34 cellular contexts compared by ENCODE assay signal in genomic region chr9:136936645-136937170, GRCh38. TPM values are rescaled to one million over a fixed set of nuclear protein-coding genes. Genes with fewer than 3 reads are reported as not detected.
DNase-seq lines count a peak whose midpoint lies in the region; ATAC-seq and TF ChIP-seq lines count a peak whose summit lies in the region.
"Had no signal": no experiment of that assay in that cellular context is flagged by ENCODE, and none has a peak within 500 bp of the region (broad histone marks: within the 10 kb centered on the region; RNA-seq: fewer than 3 reads in every experiment).

No MANE protein-coding gene starts in this region.

- no TSS peak for BruUV-seq in OCI-LY7 (replicated peaks; lab: Mats Ljungman, UMichigan)

- H3K36me3 ChIP-seq in GM23338 (ENCODE audit: insufficient read depth) (no peaks in the 10 kb centered on the region), OCI-LY7 (ENCODE audit: insufficient read depth, low read length) (peaks cover 66% of the 10 kb centered on the region)

- H3K4me3 Mint-ChIP-seq in GM23338 (no peak overlapping the region), nephron progenitor cell (no peak overlapping the region)
- H3K4me3 Mint-ChIP-seq: activated CD4-positive, alpha-beta T cell treated with anti-CD3 and anti-CD28 coated beads, Interleukin-2, amount 10 ng/mL, durations not matched to agents 7 days and 5 days; activated T-helper 17 cell treated with anti-CD3 and anti-CD28 coated beads, Interleukin-2, amount 50 U/mL, for 72 hours; dendritic cell treated with granulocyte-macrophage colony-stimulating factor and Interleukin-4, amounts not matched to agents 40 ng/mL and 50 ng/mL, for 4 days; endodermal cell; mesothelial cell of epicardium; naive thymus-derived CD8-positive, alpha-beta T cell had no signal

- H3K4me3 ChIP-seq in GM23338, result no peak overlapping the region
- H3K4me3 ChIP-seq in OCI-LY7 (ENCODE audit: low read depth, low read length, poor library complexity, severe bottlenecking), result no peak overlapping the region

- no peak overlapping the region for H2AFZ ChIP-seq in GM23338
- no peak overlapping the region for H2AFZ ChIP-seq in OCI-LY7 (ENCODE audit: low read length)

- intact Hi-C loops in OCI-LY7 (cut with micrococcal nuclease; ENCODE audit: unreplicated experiment), result no loop called here

- H3K27ac ChIP-seq in GM23338 (ENCODE audit: low read depth) (no peak overlapping the region), cingulate gyrus (ENCODE audit: low read depth, low read length) (peak overlapping the region; percentile 65), OCI-LY7 (ENCODE audit: low read depth, low read length, poor library complexity, severe bottlenecking) (no peak overlapping the region)
- H3K27ac ChIP-seq: C4-2B had no signal

- no peak for ATAC-seq in GM23338
- ATAC-seq in HG03175 (IDR thresholded peaks at IDR 0.05; ENCODE audit: unreplicated experiment), result no peak
- ATAC-seq in GM19324 (IDR thresholded peaks at IDR 0.05; ENCODE audit: low FRiP score, unreplicated experiment), result no peak
- ATAC-seq: activated naive CD4-positive, alpha-beta T cell treated with anti-CD3 and anti-CD28 coated beads, Interleukin-2, amount 50 U/mL, for 72 hours; activated T-helper 17 cell treated with anti-CD3 and anti-CD28 coated beads, Interleukin-2, amount 50 U/mL, for 72 hours; naive thymus-derived CD8-positive, alpha-beta T cell; Panc1 had no signal

- peak overlapping the region; percentile 80; the same call in 1 of the 2 replicates for H3K27ac Mint-ChIP-seq in GM23338
- H3K27ac Mint-ChIP-seq in nephron progenitor cell, result peak overlapping the region; percentile 81
- H3K27ac Mint-ChIP-seq: activated CD4-positive, alpha-beta T cell treated with anti-CD3 and anti-CD28 coated beads, Interleukin-2, amount 10 ng/mL, durations not matched to agents 7 days and 5 days; dendritic cell treated with granulocyte-macrophage colony-stimulating factor and Interleukin-4, amounts not matched to agents 40 ng/mL and 50 ng/mL, for 4 days; endodermal cell; mesothelial cell of epicardium had no signal

- H3K4me1 Mint-ChIP-seq in GM23338 (peaks cover 11% of the 10 kb centered on the region), nephron progenitor cell (no peaks in the 10 kb centered on the region)
- H3K4me1 Mint-ChIP-seq: endodermal cell, mesothelial cell of epicardium had no signal

- peaks cover 8% of the 10 kb centered on the region for H3K27me3 Mint-ChIP-seq in GM23338 (ENCODE audit: insufficient read depth, low read depth, poor library complexity)
- no peaks in the 10 kb centered on the region for H3K27me3 Mint-ChIP-seq in nephron progenitor cell (ENCODE audit: low read depth, poor library complexity)
- H3K27me3 Mint-ChIP-seq: activated CD4-positive, alpha-beta T cell treated with anti-CD3 and anti-CD28 coated beads, Interleukin-2, amount 10 ng/mL, durations not matched to agents 7 days and 5 days; activated T-helper 17 cell treated with anti-CD3 and anti-CD28 coated beads, Interleukin-2, amount 50 U/mL, for 72 hours; dendritic cell treated with granulocyte-macrophage colony-stimulating factor and Interleukin-4, amounts not matched to agents 40 ng/mL and 50 ng/mL, for 4 days; IgD-negative memory B cell; naive thymus-derived CD8-positive, alpha-beta T cell had no signal

- H3K79me2 ChIP-seq in GM23338 (replicated peaks; ENCODE audit: insufficient read depth) (0 out of 2 replicates have a peak, but pooled peaks cover 8% of the 10 kb centered on the region), OCI-LY7 (ENCODE audit: insufficient read depth, low read depth, low read length) (no peaks in the 10 kb centered on the region)

- no peaks in the 10 kb centered on the region for H3K27me3 ChIP-seq in GM23338 (ENCODE audit: insufficient read depth)

- no peaks in the 10 kb centered on the region for H3K9me3 ChIP-seq in OCI-LY7 (ENCODE audit: low read length)

- peaks cover 11% of the 10 kb centered on the region; the same call in 1 of the 2 replicates for H3F3A ChIP-seq in GM23338 (replicated peaks; ENCODE audit: low read depth)

- H3K4me1 ChIP-seq in GM23338 (ENCODE audit: insufficient read depth) (no peaks in the 10 kb centered on the region), OCI-LY7 (ENCODE audit: insufficient read depth, low read length, poor library complexity, severe bottlenecking) (peaks cover 13% of the 10 kb centered on the region)
- H3K4me1 ChIP-seq: Caco-2 had no signal

- CTCF ChIA-PET in OCI-LY7 (lab: Charles Lee; ENCODE audit: unreplicated experiment), result no interaction called here

- H4K20me1 ChIP-seq in GM23338 (replicated peaks; ENCODE audit: insufficient read depth) (peaks cover 12% of the 10 kb centered on the region), OCI-LY7 (ENCODE audit: insufficient read depth, low read length) (no peaks in the 10 kb centered on the region)

- DNase-seq in Ammon's horn (ENCODE audit: low spot score) (peak; percentile 27), GM23338 (ENCODE audit: low spot score) (no peak), nephron progenitor cell (no peak), OCI-LY7 (ENCODE audit: low spot score) (no peak)
- DNase-seq: activated CD4-positive, alpha-beta T cell treated with anti-CD3 and anti-CD28 coated beads, Interleukin-2, amount 10 ng/mL, durations not matched to agents 7 days and 5 days; Caco-2; central memory CD4-positive, alpha-beta T cell; DMS53; head of caudate nucleus; kidney glomerular epithelial cell; NCI-H1048; NCI-H2107; NCI-H345; NCI-H69; nucleus accumbens; SHP77 treated with DMSO at 0.1 percent for 48 hours; stimulated activated CD4-positive, alpha-beta T cell treated with anti-CD3 and anti-CD28 coated beads, Interleukin-4, amount 100 ng/mL, for 24 hours; SW 1271; T-helper 9 cell; trophoblast cell had no signal

- POLR2A ChIA-PET in OCI-LY7 (lab: Charles Lee), result no interaction called here

- H3K4me2 ChIP-seq in GM23338 (no peak overlapping the region), OCI-LY7 (ENCODE audit: low read length) (no peak overlapping the region)

- H3K36me3 Mint-ChIP-seq in GM23338 (ENCODE audit: low read depth) (peaks cover 54% of the 10 kb centered on the region), nephron progenitor cell (ENCODE audit: low read depth) (peaks cover 63% of the 10 kb centered on the region)

- TF ChIP-seq CTCF in GM23338 (conservative IDR thresholded peaks at IDR 0.05; ENCODE audit: low read depth in 2 of 2), result no peak
- no peak for TF ChIP-seq CTCF in nephron progenitor cell (IDR thresholded peaks at IDR 0.05)
- no peak for TF ChIP-seq CTCF in OCI-LY7 (conservative IDR thresholded peaks at IDR 0.05; ENCODE audit: low read length)

- H3K9me3 Mint-ChIP-seq in GM23338 (no peaks in the 10 kb centered on the region; the same call in 2 of the 3 replicates), nephron progenitor cell (peaks cover 8% of the 10 kb centered on the region)
- H3K9me3 Mint-ChIP-seq: activated CD4-positive, alpha-beta T cell treated with anti-CD3 and anti-CD28 coated beads, Interleukin-2, amount 10 ng/mL, durations not matched to agents 7 days and 5 days; activated T-helper 17 cell treated with anti-CD3 and anti-CD28 coated beads, Interleukin-2, amount 50 U/mL, for 72 hours; dendritic cell treated with granulocyte-macrophage colony-stimulating factor and Interleukin-4, amounts not matched to agents 40 ng/mL and 50 ng/mL, for 4 days; endodermal cell; IgD-negative memory B cell; naive thymus-derived CD8-positive, alpha-beta T cell had no signal

- H3K9me2 ChIP-seq in GM23338 (ENCODE audit: insufficient read depth), result no peaks in the 10 kb centered on the region; the same call in 1 of the 2 replicates
- H3K9me2 ChIP-seq in OCI-LY7 (ENCODE audit: insufficient read depth, low read length), result no peaks in the 10 kb centered on the region

TF ChIP-seq in GM23338, 12 proteins besides CTCF, POLR2A, EP300 and RAD21 (continues in another document):
- no peak for TF ChIP-seq JUNB (IDR thresholded peaks at IDR 0.05; ENCODE audit: unreplicated experiment)
- TF ChIP-seq NANOG (IDR thresholded peaks at IDR 0.05; ENCODE audit: borderline replicate concordance), result no peak
- no peak for TF ChIP-seq ZNF331 (CRISPR knock-in tag; IDR thresholded peaks at IDR 0.05; ENCODE audit: low read depth)
- no peak for TF ChIP-seq EZH2phosphoT487 (IDR thresholded peaks at IDR 0.05; ENCODE audit: unreplicated experiment)
- TF ChIP-seq EZH2 (IDR thresholded peaks at IDR 0.05; ENCODE audit: low read depth, unreplicated experiment), result no peak

RNA-seq across cellular contexts. Expression of gene FBXW5, which starts 7.8 kb away (rescaled TPM):
- 102 and 111 TPM in 2 replicates for total RNA-seq in GM23338 (2014; rRNA removed; shearing (Covaris generic))
- polyA plus RNA-seq in GM23338 (2016; fragmentation: Nextera tagmentation; extraction: Ambion mirVana), result 27.0 and 27.9 TPM in 2 replicates
- total RNA-seq in OCI-LY7 (2014; rRNA removed; shearing (Covaris generic)), result 78.7 and 89.6 TPM in 2 replicates
- total RNA-seq in OCI-LY7 (2022), result 59.1 and 63.3 TPM in 2 replicates

RNA-seq across cellular contexts. Expression of gene C8G, which starts 8.3 kb away (rescaled TPM):
- not detected in 2 replicates for total RNA-seq in GM23338 (2014; rRNA removed; shearing (Covaris generic))
- not detected in 2 replicates for polyA plus RNA-seq in GM23338 (2016; fragmentation: Nextera tagmentation; extraction: Ambion mirVana)
- 0.95 and 1.0 TPM in 2 replicates for total RNA-seq in OCI-LY7 (2014; rRNA removed; shearing (Covaris generic))
- 2.1 and 2.2 TPM in 2 replicates for total RNA-seq in OCI-LY7 (2022)
- total RNA-seq: lower leg skin had no signal
- polyA plus RNA-seq: IgD-negative memory B cell had no signal

RNA-seq across cellular contexts. Expression of gene LCN12, which starts 15.4 kb away (rescaled TPM):
- total RNA-seq in GM23338 (2014; rRNA removed; shearing (Covaris generic)), result 0.69 and 2.6 TPM in 2 replicates
- polyA plus RNA-seq in GM23338 (2016; fragmentation: Nextera tagmentation; extraction: Ambion mirVana), result 0.39 and 0.68 TPM in 2 replicates
- total RNA-seq in OCI-LY7 (2014; rRNA removed; shearing (Covaris generic)), result 0.95 and 6.5 TPM in 2 replicates
- total RNA-seq in OCI-LY7 (2022), result 3.5 and 3.7 TPM in 2 replicates
- total RNA-seq: lower leg skin had no signal
- polyA plus RNA-seq: IgD-negative memory B cell; naive thymus-derived CD8-positive, alpha-beta T cell had no signal

RNA-seq across cellular contexts. Expression of gene PTGDS, which starts 40.6 kb away (rescaled TPM):
- 1.9 TPM in 1 of 2 replicates, not detected in the other for total RNA-seq in GM23338 (2014; rRNA removed; shearing (Covaris generic))
- polyA plus RNA-seq in GM23338 (2016; fragmentation: Nextera tagmentation; extraction: Ambion mirVana), result 3.1 and 5.9 TPM in 2 replicates
- not detected in 2 replicates for total RNA-seq in OCI-LY7 (2014; rRNA removed; shearing (Covaris generic))
- not detected in 2 replicates for total RNA-seq in OCI-LY7 (2022)
- total RNA-seq: activated naive CD4-positive, alpha-beta T cell treated with anti-CD3 and anti-CD28 coated beads, Interleukin-2, amount 50 U/mL, for 72 hours; Caco-2; HT-29 had no signal
- polyA plus RNA-seq: IgD-negative memory B cell had no signal

RNA-seq across cellular contexts. Expression of gene LCNL1, which starts 46.1 kb away (rescaled TPM):
- total RNA-seq in GM23338 (2014; rRNA removed; shearing (Covaris generic)), result not detected in 2 replicates
- 0.11 and 0.14 TPM in 2 replicates for polyA plus RNA-seq in GM23338 (2016; fragmentation: Nextera tagmentation; extraction: Ambion mirVana)
- total RNA-seq in OCI-LY7 (2014; rRNA removed; shearing (Covaris generic)), result not detected in 2 replicates
- total RNA-seq in OCI-LY7 (2022), result not detected in 2 replicates
- total RNA-seq: activated naive CD4-positive, alpha-beta T cell treated with anti-CD3 and anti-CD28 coated beads, Interleukin-2, amount 50 U/mL, for 72 hours; Caco-2; HT-29 had no signal
- polyA plus RNA-seq: IgD-negative memory B cell; naive thymus-derived CD8-positive, alpha-beta T cell had no signal
